Comparison of ENCODE assay signal across 9 cellular contexts in the genomic region with DNA sequence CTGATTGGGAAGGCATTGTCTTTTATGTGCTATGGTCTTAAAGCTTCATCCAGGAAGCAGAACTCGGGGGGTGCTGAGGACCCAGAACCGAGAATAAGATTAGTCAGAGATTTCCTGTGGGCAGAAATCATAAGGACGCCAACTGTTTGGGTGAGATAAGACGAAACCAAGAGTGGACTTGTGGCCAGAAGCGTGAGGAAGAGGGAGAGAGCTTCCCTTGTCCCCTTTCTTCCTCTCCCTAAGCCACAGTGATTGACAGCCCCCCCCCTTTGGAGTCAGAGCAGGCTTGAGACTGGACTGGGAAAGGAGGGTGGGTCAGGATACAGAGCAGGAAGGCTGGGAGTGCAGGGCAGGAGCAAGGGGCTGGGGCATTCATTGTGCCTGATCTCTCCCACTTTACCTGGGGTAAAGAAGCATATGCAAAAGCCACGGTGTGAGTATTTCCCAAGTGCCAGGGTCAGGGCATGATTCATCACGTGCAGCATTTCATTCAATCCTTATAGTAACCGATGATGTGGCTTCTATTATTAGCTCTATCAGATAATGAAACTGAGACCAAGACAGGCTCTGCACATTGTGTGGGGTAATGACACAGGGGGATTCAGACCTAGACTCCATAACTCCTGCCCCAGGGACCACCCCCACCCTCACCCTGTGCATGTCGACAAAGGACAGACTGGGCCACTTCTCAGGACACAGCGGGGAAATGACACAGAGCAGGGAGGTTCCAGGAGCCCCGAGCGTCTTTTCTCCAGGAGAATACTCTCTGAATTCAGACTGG. TPM values are rescaled to one million over a fixed set of nuclear protein-coding genes. Genes with fewer than 3 reads are reported as not detected.
DNase-seq lines count a peak whose midpoint lies in the region; ATAC-seq, FAIRE-seq and TF ChIP-seq lines count a peak whose summit lies in the region.
"Had no signal": no experiment of that assay in that cellular context is flagged by ENCODE, and none has a peak within 500 bp of the region (broad histone marks: within the 10 kb centered on the region; RNA-seq: fewer than 3 reads in every experiment).

No MANE protein-coding gene starts in this region.

- no peaks in the 10 kb centered on the region for H3K27me3 ChIP-seq in GM06990 (replicated peaks; ENCODE audit: control insufficient read depth, insufficient read depth, low read length)
- H3K27me3 ChIP-seq in keratinocyte (ENCODE audit: control insufficient read depth, extremely low read depth, insufficient read depth, low read length), result no peaks in the 10 kb centered on the region
- H3K27me3 ChIP-seq in thyroid gland, result no peaks in the 10 kb centered on the region

- peaks cover 2% of the 10 kb centered on the region for H3K79me2 ChIP-seq in keratinocyte (ENCODE audit: control insufficient read depth, insufficient read depth, low read length)

- WGBS in thyroid gland, 2 donors, result 62 to 76% methylated on average over 10 to 11 of the region's 12 CpGs

- H3K4me1 Mint-ChIP-seq in T-helper 2 cell treated with Interferon-gamma antibody and Interleukin-4, amounts not matched to agents 5 μg/mL and 100 μg/mL, for 36 hours (ENCODE audit: low read depth), result peaks cover 37% of the 10 kb centered on the region
- peaks cover 8 to 17% (median 9%) of the 10 kb centered on the region in 3 donors for H3K4me1 Mint-ChIP-seq in T-cell

- peak; percentile 41 for DNase-seq in GM06990 (ENCODE audit: extremely low read depth, insufficient read length)
- no peak for DNase-seq in T-helper 2 cell treated with Interferon-gamma antibody and Interleukin-4, amounts not matched to agents 5 μg/mL and 100 μg/mL, for 36 hours (ENCODE audit: low spot score)
- no peak for DNase-seq in keratinocyte (ENCODE audit: low read depth, low spot score)
- no peak for DNase-seq in thyroid gland
- DNase-seq in NCI-H748 (lab: John Stamatoyannopoulos, UW; ENCODE audit: unreplicated experiment), result no peak
- DNase-seq in HuH-7.5 (ENCODE audit: low spot score), result no peak
- no peak for DNase-seq in T-cell

- H3K4me2 ChIP-seq in keratinocyte (ENCODE audit: control insufficient read depth, extremely low read depth, insufficient read depth, low read depth, low read length), result peak overlapping the region; percentile 59

- intact Hi-C loops in thyroid gland (cut with DNase I), result loop anchor here (5.0 kb wide), 1 partner anchor 47 kb away; no protein-coding TSS in a partner anchor

- FAIRE-seq in keratinocyte (lab: Jason Lieb, UNC), result peak; percentile 83
- FAIRE-seq: H1 had no signal

- POLR2A ChIA-PET in T-cell (lab: Charles Lee), result no interaction called here

- no peaks in the 10 kb centered on the region for H3K36me3 Mint-ChIP-seq in T-helper 2 cell treated with Interferon-gamma antibody and Interleukin-4, amounts not matched to agents 5 μg/mL and 100 μg/mL, for 36 hours (ENCODE audit: low read depth)
- no peaks in the 10 kb centered on the region for H3K36me3 Mint-ChIP-seq in T-cell

- H3K9me1 ChIP-seq in keratinocyte (ENCODE audit: control insufficient read depth, extremely low read depth, insufficient read depth, low read length), result no peaks in the 10 kb centered on the region

- no peaks in the 10 kb centered on the region for H3K27me3 Mint-ChIP-seq in T-helper 2 cell treated with Interferon-gamma antibody and Interleukin-4, amounts not matched to agents 5 μg/mL and 100 μg/mL, for 36 hours (ENCODE audit: low read depth)
- H3K27me3 Mint-ChIP-seq in T-cell, result peaks cover 2 to 13% of the 10 kb centered on the region in 2 donors

- CTCF ChIA-PET in T-cell (lab: Charles Lee), result no interaction called here

- H3K4me3 Mint-ChIP-seq in T-helper 2 cell treated with Interferon-gamma antibody and Interleukin-4, amounts not matched to agents 5 μg/mL and 100 μg/mL, for 36 hours, result peak overlapping the region; percentile 28
- H3K4me3 Mint-ChIP-seq in T-cell, result no peak overlapping the region

- H2AFZ ChIP-seq in keratinocyte (ENCODE audit: control insufficient read depth, low read length), result no peak overlapping the region

- no peaks in the 10 kb centered on the region for H4K20me1 ChIP-seq in keratinocyte (ENCODE audit: control insufficient read depth, extremely low read depth, insufficient read depth, low read length)

- dilution Hi-C loops in keratinocyte (cut with MboI; ENCODE audit: extremely low pct_ligation_motif_present, low sequenced_read_pairs), result no loop called here

- H3K9me3 ChIP-seq in keratinocyte (ENCODE audit: control insufficient read depth, low read depth, low read length) (no peaks in the 10 kb centered on the region), thyroid gland (no peaks in the 10 kb centered on the region)

- TF ChIP-seq POLR2A in thyroid gland (IDR thresholded peaks at IDR 0.05), result no peak

- no peak for TF ChIP-seq CTCF in GM06990 (IDR thresholded peaks at IDR 0.05; ENCODE audit: insufficient read depth, low read length, poor library complexity, severe bottlenecking)
- TF ChIP-seq CTCF in keratinocyte (optimal IDR thresholded peaks at IDR 0.05 in 1 of 3, IDR thresholded peaks at IDR 0.05 in 1 of 3, conservative IDR thresholded peaks at IDR 0.05 in 1 of 3; ENCODE audit: extremely low read depth in 1 of 3, insufficient read depth in 2 of 3, low read length in 3 of 3), result no peak
- no peak for TF ChIP-seq CTCF in thyroid gland (IDR thresholded peaks at IDR 0.05)

- H3K27ac ChIP-seq in keratinocyte (ENCODE audit: control insufficient read depth, insufficient read depth, low read length) (peak overlapping the region; percentile 75), thyroid gland (no peak overlapping the region)

- H3K4me3 ChIP-seq in GM06990 (replicated peaks; ENCODE audit: low read depth, low read length) (no peak overlapping the region), keratinocyte (ENCODE audit: control insufficient read depth in 2 of 3, extremely low read depth in 1 of 3, insufficient read depth in 2 of 3, low read depth in 1 of 3, low read length in 3 of 3) (peak overlapping the region in 1 of 3 experiments; percentile 34), thyroid gland (replicated peaks in 1 of 3) (no peak overlapping the region)

- H3K4me1 ChIP-seq in keratinocyte (ENCODE audit: control insufficient read depth, extremely low read depth, insufficient read depth, low read length) (peaks cover 34% of the 10 kb centered on the region), thyroid gland (no peaks in the 10 kb centered on the region)

- H3K36me3 ChIP-seq in GM06990 (ENCODE audit: control insufficient read depth, insufficient read depth, low read length) (no peaks in the 10 kb centered on the region), keratinocyte (ENCODE audit: control insufficient read depth in 2 of 2, extremely low read depth in 1 of 2, insufficient read depth in 2 of 2, low read length in 2 of 2) (peaks cover 14 to 19% of the 10 kb centered on the region in 2 experiments), thyroid gland (no peaks in the 10 kb centered on the region)

- peak; percentile 53 for ATAC-seq in HG02642 (IDR thresholded peaks at IDR 0.05; ENCODE audit: poor library complexity, unreplicated experiment)
- no peak for ATAC-seq in T-cell (replicated peaks in 1 of 4)

- peak overlapping the region; percentile 75 for H3K9ac ChIP-seq in keratinocyte (ENCODE audit: control insufficient read depth, extremely low read depth, insufficient read depth, low read length)

- no peaks in the 10 kb centered on the region for H3K9me3 Mint-ChIP-seq in T-helper 2 cell treated with Interferon-gamma antibody and Interleukin-4, amounts not matched to agents 5 μg/mL and 100 μg/mL, for 36 hours
- H3K9me3 Mint-ChIP-seq in T-cell, result no peaks in the 10 kb centered on the region

- H3K27ac Mint-ChIP-seq in T-helper 2 cell treated with Interferon-gamma antibody and Interleukin-4, amounts not matched to agents 5 μg/mL and 100 μg/mL, for 36 hours, result peak overlapping the region; percentile 28
- no peak overlapping the region for H3K27ac Mint-ChIP-seq in T-cell

RNA-seq across cellular contexts. Expression of gene IL1RN, which starts 3.0 kb away (rescaled TPM):
- 114 to 190 TPM (median 128 TPM) in 3 replicates for polyA plus RNA-seq in keratinocyte
- polyA plus RNA-seq in keratinocyte (2011; ENCODE audit: low read depth), result 78.2 TPM
- 135 and 172 TPM in 2 replicates for polyA plus RNA-seq in keratinocyte (2011; cell fraction: cytosol; rRNA removed)
- 163 and 216 TPM in 2 replicates for polyA plus RNA-seq in keratinocyte (2011; cell fraction: nucleus; rRNA removed)
- polyA plus RNA-seq in keratinocyte (2012; ENCODE audit: low replicate concordance), result 86.5 and 244 TPM in 2 replicates
- polyA minus RNA-seq in keratinocyte, result 115 to 344 TPM (median 161 TPM) in 3 replicates
- 83.3 TPM for polyA minus RNA-seq in keratinocyte (2011; cell fraction: cytosol; rRNA and poly(A)+ RNA removed)
- 66.6 and 115 TPM in 2 replicates for polyA minus RNA-seq in keratinocyte (2011; cell fraction: nucleus; rRNA and poly(A)+ RNA removed)
- 1 to 10 TPM in 2 of 4 donors, under 1 TPM in 1, not detected in 1; 0.67 to 1.3 (median 1.3) TPM for total RNA-seq in thyroid gland
- total RNA-seq in T-cell, result not detected
- total RNA-seq: H1 had no signal
- polyA plus RNA-seq: H1 had no signal

RNA-seq across cellular contexts. Expression of gene PSD4, which starts 49.4 kb away (rescaled TPM):
- 10.4 to 17.3 TPM (median 11.1 TPM) in 3 replicates for polyA plus RNA-seq in keratinocyte
- polyA plus RNA-seq in keratinocyte (2011; ENCODE audit: low read depth), result 5.4 TPM
- polyA plus RNA-seq in keratinocyte (2011; cell fraction: cytosol; rRNA removed), result 6.9 and 11.2 TPM in 2 replicates
- 21.6 and 30.7 TPM in 2 replicates for polyA plus RNA-seq in keratinocyte (2011; cell fraction: nucleus; rRNA removed)
- polyA plus RNA-seq in keratinocyte (2012; ENCODE audit: low replicate concordance), result 10.6 and 23.6 TPM in 2 replicates
- polyA minus RNA-seq in keratinocyte, result 14.9 to 39.8 TPM (median 17.4 TPM) in 3 replicates
- polyA minus RNA-seq in keratinocyte (2011; cell fraction: cytosol; rRNA and poly(A)+ RNA removed), result 12.9 TPM
- 17.8 and 23.5 TPM in 2 replicates for polyA minus RNA-seq in keratinocyte (2011; cell fraction: nucleus; rRNA and poly(A)+ RNA removed)
- 100 to 1,000 TPM in 3 of 4 donors, 10 to 100 TPM in 1; 63.7 to 136 (median 111) TPM for total RNA-seq in thyroid gland
- total RNA-seq in T-cell, result 100 to 1,000 TPM; 145 to 217 (median 150) TPM

RNA-seq across cellular contexts. Expression of gene IL1F10, which starts 56.6 kb away (rescaled TPM):
- 0.15 to 0.75 TPM (median 0.37 TPM) in 3 replicates for polyA plus RNA-seq in keratinocyte
- polyA plus RNA-seq in keratinocyte (2011; ENCODE audit: low read depth), result 1.9 TPM
- 0.47 and 0.73 TPM in 2 replicates for polyA plus RNA-seq in keratinocyte (2011; cell fraction: cytosol; rRNA removed)
- 0.49 and 0.56 TPM in 2 replicates for polyA plus RNA-seq in keratinocyte (2011; cell fraction: nucleus; rRNA removed)
- polyA plus RNA-seq in keratinocyte (2012; ENCODE audit: low replicate concordance), result 0.22 and 6.2 TPM in 2 replicates
- polyA minus RNA-seq in keratinocyte, result 0.69 TPM in 1 of 3 replicates, not detected in the others
- polyA minus RNA-seq in keratinocyte (2011; cell fraction: cytosol; rRNA and poly(A)+ RNA removed), result not detected
- not detected in 2 replicates for polyA minus RNA-seq in keratinocyte (2011; cell fraction: nucleus; rRNA and poly(A)+ RNA removed)
- total RNA-seq in thyroid gland, result not detected
- total RNA-seq in T-cell, result not detected
- total RNA-seq: H1 had no signal
- polyA plus RNA-seq: H1 had no signal
